In the genomic region with DNA sequence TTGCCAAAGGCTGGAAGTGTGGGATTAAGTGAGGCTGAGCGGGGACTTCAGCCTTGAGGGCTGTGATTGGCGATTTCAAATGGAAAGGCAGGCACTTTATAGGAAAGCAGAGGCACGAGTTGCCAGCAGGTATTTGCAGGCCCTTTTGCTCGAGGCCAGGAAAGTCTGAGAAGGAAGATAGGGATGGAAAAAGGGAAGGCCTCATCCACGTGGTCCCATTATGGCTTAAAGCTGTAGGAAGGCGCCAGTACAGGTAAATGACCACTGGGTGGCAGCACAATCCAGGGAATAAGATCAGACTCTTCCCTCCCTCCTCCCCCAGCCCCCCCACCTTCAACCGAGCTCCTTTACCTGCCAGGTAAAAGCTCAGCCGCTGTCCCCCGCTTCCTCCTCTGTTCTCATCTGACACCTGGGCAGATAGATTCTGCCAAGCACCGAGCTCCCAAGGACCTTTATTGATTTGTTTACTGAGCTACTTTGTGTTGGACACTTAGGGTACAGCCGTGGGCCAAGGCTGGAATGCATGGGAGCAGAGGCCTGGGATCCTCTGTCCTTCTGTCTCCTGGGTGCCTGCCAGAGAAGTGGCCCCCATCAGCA, we compare ENCODE assay signal across 1 cellular context.
A peak's percentile ranks its signal among the peaks of the same experiment; 100 is the strongest.
TF ChIP-seq lines count a peak whose summit lies in the region.

No MANE protein-coding gene starts in this region.

TF ChIP-seq in SK-N-SH, 30 proteins besides CTCF, POLR2A, EP300 and RAD21 (continued from another document):
- TF ChIP-seq ZBTB33 (IDR thresholded peaks at IDR 0.05; ENCODE audit: borderline replicate concordance, low read depth) (no peak), EZH2phosphoT487 (IDR thresholded peaks at IDR 0.05; ENCODE audit: borderline replicate concordance, low read depth) (no peak), MXI1 (IDR thresholded peaks at IDR 0.05; ENCODE audit: low read depth, low read length) (peak; percentile 49; the same call in 1 of the 2 replicates), PBX3 (IDR thresholded peaks at IDR 0.05) (no peak), RXRA (IDR thresholded peaks at IDR 0.05; ENCODE audit: borderline replicate concordance, low read depth) (no peak), POLR2AphosphoS5 (IDR thresholded peaks at IDR 0.05; ENCODE audit: low read depth, low read length) (no peak), SMC3 (IDR thresholded peaks at IDR 0.05; ENCODE audit: low read depth, low read length) (peak; percentile 58), RCOR1 (IDR thresholded peaks at IDR 0.05; ENCODE audit: low read length) (no peak), IRF3 (IDR thresholded peaks at IDR 0.05; ENCODE audit: low read depth, low read length) (no peak), REST (IDR thresholded peaks at IDR 0.05; ENCODE audit: low read depth, low read length) (no peak), RFX5 (IDR thresholded peaks at IDR 0.05; ENCODE audit: low read length) (no peak)
